ENCODE assay signal across 9 cellular contexts in genomic region chr11:32434387-32435151, GRCh38. TPM values are rescaled to one million over a fixed set of nuclear protein-coding genes. Genes with fewer than 3 reads are reported as not detected.
A peak's percentile ranks its signal among the peaks of the same experiment; 100 is the strongest.
DNase-seq lines count a peak whose midpoint lies in the region; ATAC-seq and TF ChIP-seq lines count a peak whose summit lies in the region.
"Had no signal": no experiment of that assay in that cellular context is flagged by ENCODE, and none has a peak within 500 bp of the region (broad histone marks: within the 10 kb centered on the region; RNA-seq: fewer than 3 reads in every experiment).

No MANE protein-coding gene starts in this region.

- no peaks in the 10 kb centered on the region for H3K9me3 Mint-ChIP-seq in T-helper 1 cell treated with Interleukin-12 subunit alpha and Interleukin-12 subunit beta and Interleukin-4 antibody, amounts not matched to agents 30 μg/mL and 1 μg/mL, for 36 hours

- DNase-seq in T-helper 1 cell: no peak
- no peak for DNase-seq in RWPE2 (ENCODE audit: low spot score)
- peak; percentile 60 for DNase-seq in left ventricle myocardium superior
- DNase-seq in stomach: no peak
- no peak for DNase-seq in MG63
- DNase-seq: NCI-H345 had no signal

- H3K4me1 ChIP-seq in RWPE2 (ENCODE audit: insufficient read depth, poor library complexity, severe bottlenecking): peaks cover 4% of the 10 kb centered on the region
- H3K4me1 ChIP-seq in stomach: peaks cover 36 to 75% (median 62%) of the 10 kb centered on the region in 4 donors

- TF ChIP-seq POLR2A in stomach (IDR thresholded peaks at IDR 0.05) (no peak), GM18505 (IDR thresholded peaks at IDR 0.05; ENCODE audit: borderline replicate concordance, extremely low read depth, insufficient read depth, insufficient read length) (no peak)

- no peak for TF ChIP-seq EP300 in stomach (IDR thresholded peaks at IDR 0.05)

- H3K27me3 Mint-ChIP-seq in T-helper 1 cell treated with Interleukin-12 subunit alpha and Interleukin-12 subunit beta and Interleukin-4 antibody, amounts not matched to agents 30 μg/mL and 1 μg/mL, for 36 hours (ENCODE audit: low read depth): peaks cover 82% of the 10 kb centered on the region

- H3K36me3 ChIP-seq in RWPE2 (ENCODE audit: low read depth): no peaks in the 10 kb centered on the region
- no peaks in the 10 kb centered on the region for H3K36me3 ChIP-seq in stomach
- H3K36me3 ChIP-seq in MG63: no peaks in the 10 kb centered on the region

- H3K27ac Mint-ChIP-seq in T-helper 1 cell treated with Interleukin-12 subunit alpha and Interleukin-12 subunit beta and Interleukin-4 antibody, amounts not matched to agents 30 μg/mL and 1 μg/mL, for 36 hours: peak overlapping the region; percentile 49

- H3K4me3 Mint-ChIP-seq in T-helper 1 cell treated with Interleukin-12 subunit alpha and Interleukin-12 subunit beta and Interleukin-4 antibody, amounts not matched to agents 30 μg/mL and 1 μg/mL, for 36 hours: no peak overlapping the region

- TF ChIP-seq CTCF in RWPE2 (IDR thresholded peaks at IDR 0.05; ENCODE audit: poor library complexity, severe bottlenecking): no peak
- no peak for TF ChIP-seq CTCF in stomach (IDR thresholded peaks at IDR 0.05)

- peak overlapping the region; percentile 2 for H3K4me3 ChIP-seq in RWPE2 (ENCODE audit: severe bottlenecking)
- H3K4me3 ChIP-seq in stomach: peak overlapping the region; percentile 19 to 41 (median 32)
- H3K4me3 ChIP-seq in MG63: no peak overlapping the region

- H3K9me3 ChIP-seq in RWPE2 (ENCODE audit: severe bottlenecking): no peaks in the 10 kb centered on the region
- H3K9me3 ChIP-seq in stomach: peaks cover 0 to 7% (median 0%) of the 10 kb centered on the region in 4 donors
- H3K9me3 ChIP-seq in MG63: no peaks in the 10 kb centered on the region

- intact Hi-C loops in left ventricle myocardium superior (cut with micrococcal nuclease) (no loop called here), stomach (cut with DNase I; ENCODE audit: low total_unique reads) (no loop called here)

- H3K27ac ChIP-seq in RWPE2 (ENCODE audit: poor library complexity, severe bottlenecking): no peak overlapping the region
- H3K27ac ChIP-seq in stomach: no peak overlapping the region

- peak; percentile 30; the same call in 1 of the 3 replicates for ATAC-seq in RWPE2 (ENCODE audit: low read depth)
- peak; percentile 48 for ATAC-seq in left ventricle myocardium superior
- no peak for ATAC-seq in HG02884 (IDR thresholded peaks at IDR 0.05; ENCODE audit: unreplicated experiment)
- no peak for ATAC-seq in GM18505 (IDR thresholded peaks at IDR 0.05; ENCODE audit: unreplicated experiment)

- WGBS in stomach, 5 donors: 1 to 5% (median 2%) methylated on average over 24 to 75 of the region's 75 CpGs

- H3K27me3 ChIP-seq in RWPE2 (ENCODE audit: insufficient read depth, poor library complexity, severe bottlenecking) (peaks cover 99% of the 10 kb centered on the region), stomach (peaks cover 64 to 100% (median 98%) of the 10 kb centered on the region in 3 donors), MG63 (peaks cover 40% of the 10 kb centered on the region)

- peaks cover 16% of the 10 kb centered on the region for H3K4me1 Mint-ChIP-seq in T-helper 1 cell treated with Interleukin-12 subunit alpha and Interleukin-12 subunit beta and Interleukin-4 antibody, amounts not matched to agents 30 μg/mL and 1 μg/mL, for 36 hours (ENCODE audit: low read depth)

- H3K36me3 Mint-ChIP-seq in T-helper 1 cell treated with Interleukin-12 subunit alpha and Interleukin-12 subunit beta and Interleukin-4 antibody, amounts not matched to agents 30 μg/mL and 1 μg/mL, for 36 hours (ENCODE audit: low read depth): peaks cover 3% of the 10 kb centered on the region

RNA-seq across cellular contexts. Expression of gene WT1, which starts 0.8 kb away (rescaled TPM):
- 2.6 TPM for total RNA-seq in left ventricle myocardium superior
- total RNA-seq in stomach: 1 to 10 TPM in 1 of 5 donors, not detected in 4; 3.1 TPM
- polyA plus RNA-seq in stomach: under 1 TPM in 1 of 3 donors, not detected in 2; 0.31 TPM
- total RNA-seq in MG63 (2014; rRNA removed; shearing (Covaris generic); ENCODE audit: low replicate concordance): 0.10 TPM in 1 of 2 replicates, not detected in the other

Comparison
In these comparisons a context has a peak if more than half of its experiments do, and no peak if none do; other contexts are left out.
1. ATAC-seq: peak in RWPE2 (single experiment) and left ventricle myocardium superior (single experiment); none in HG02884 (single experiment) and GM18505 (single experiment).